Comparison of ENCODE assay signal across 1 cellular context in genomic region chr12:77102691-77103090, GRCh38.
TF ChIP-seq lines count a peak whose summit lies in the region.

No MANE protein-coding gene starts in this region.

TF ChIP-seq in endothelial cell of umbilical vein, 7 proteins besides CTCF, POLR2A, EP300 and RAD21 (continued from another document):
- no peak for TF ChIP-seq MAX (IDR thresholded peaks at IDR 0.05; ENCODE audit: insufficient read depth, insufficient read length)
